In genomic region chr5:80916661-80917060, GRCh38 we compare ENCODE assay signal across 24 cellular contexts. TPM values are rescaled to one million over a fixed set of nuclear protein-coding genes. Genes with fewer than 3 reads are reported as not detected.
DNase-seq lines count a peak whose midpoint lies in the region; ATAC-seq, FAIRE-seq and TF ChIP-seq lines count a peak whose summit lies in the region.
"Had no signal": no experiment of that assay in that cellular context is flagged by ENCODE, and none has a peak within 500 bp of the region (broad histone marks: within the 10 kb centered on the region; RNA-seq: fewer than 3 reads in every experiment).

No MANE protein-coding gene starts in this region.

- POLR2A ChIA-PET in activated CD8-positive, alpha-beta T cell treated with anti-CD3 and anti-CD28 coated beads for 36 hours (lab: Charles Lee), result no interaction called here

- H3K9me3 ChIP-seq in colonic mucosa, result no peaks in the 10 kb centered on the region
- H3K9me3 ChIP-seq: BLaER1 had no signal

- no peak overlapping the region for H3K27ac ChIP-seq in colonic mucosa
- H3K27ac ChIP-seq: BLaER1 had no signal

- no peak for TF ChIP-seq POLR2A in GM12891 (IDR thresholded peaks at IDR 0.05; ENCODE audit: low read depth, low read length)

- peaks cover under 1% of the 10 kb centered on the region for H3K27me3 Mint-ChIP-seq in osteocyte (ENCODE audit: unreplicated experiment)
- H3K27me3 Mint-ChIP-seq in activated CD8-positive, alpha-beta T cell treated with anti-CD3 and anti-CD28 coated beads for 36 hours, result no peaks in the 10 kb centered on the region
- H3K27me3 Mint-ChIP-seq: CD4-positive, alpha-beta T cell had no signal

- H3K4me3 Mint-ChIP-seq in osteocyte (ENCODE audit: unreplicated experiment), result no peak overlapping the region
- no peak overlapping the region for H3K4me3 Mint-ChIP-seq in activated CD8-positive, alpha-beta T cell treated with anti-CD3 and anti-CD28 coated beads for 36 hours
- H3K4me3 Mint-ChIP-seq: CD4-positive, alpha-beta T cell; IgD-negative memory B cell had no signal

- H3K27me3 ChIP-seq in colonic mucosa, result no peaks in the 10 kb centered on the region
- H3K27me3 ChIP-seq: BLaER1 had no signal

- no peak overlapping the region for H3K9ac ChIP-seq in colonic mucosa (ENCODE audit: low read depth in 2 of 2, low read length in 2 of 2)
- H3K9ac ChIP-seq: BLaER1 had no signal

- no peak overlapping the region for H3K4me3 ChIP-seq in AG09309 (ENCODE audit: control insufficient read depth, low read depth, low read length)
- no peak overlapping the region for H3K4me3 ChIP-seq in colonic mucosa
- H3K4me3 ChIP-seq: BLaER1 had no signal

- peaks cover 5% of the 10 kb centered on the region for H3K9me3 Mint-ChIP-seq in osteocyte (ENCODE audit: unreplicated experiment)
- H3K9me3 Mint-ChIP-seq in activated CD8-positive, alpha-beta T cell treated with anti-CD3 and anti-CD28 coated beads for 36 hours, result no peaks in the 10 kb centered on the region

- intact Hi-C loops in activated CD8-positive, alpha-beta T cell treated with anti-CD3 and anti-CD28 coated beads for 36 hours (cut with micrococcal nuclease), result no loop called here
- intact Hi-C loops in colonic mucosa (cut with DNase I), result no loop called here

- H3K36me3 ChIP-seq in colonic mucosa, result no peaks in the 10 kb centered on the region
- H3K36me3 ChIP-seq: BLaER1 had no signal

- H3K27ac Mint-ChIP-seq in osteocyte (ENCODE audit: unreplicated experiment), result peak overlapping the region; percentile 25
- H3K27ac Mint-ChIP-seq in activated CD8-positive, alpha-beta T cell treated with anti-CD3 and anti-CD28 coated beads for 36 hours, result no peak overlapping the region
- H3K27ac Mint-ChIP-seq: CD4-positive, alpha-beta T cell; IgD-negative memory B cell had no signal

- H3K4me1 ChIP-seq in colonic mucosa, result no peaks in the 10 kb centered on the region
- H3K4me1 ChIP-seq: BLaER1 had no signal

- ATAC-seq in HG03280 (IDR thresholded peaks at IDR 0.05; ENCODE audit: unreplicated experiment), result no peak
- no peak for ATAC-seq in activated CD8-positive, alpha-beta T cell treated with anti-CD3 and anti-CD28 coated beads for 36 hours

- TF ChIP-seq CTCF in AG09309 (IDR thresholded peaks at IDR 0.05; ENCODE audit: control insufficient read depth, insufficient read depth, low read depth, low read length, missing control alignments) (no peak), osteocyte (IDR thresholded peaks at IDR 0.05) (no peak), colonic mucosa (IDR thresholded peaks at IDR 0.05) (no peak)
- no peak for TF ChIP-seq CTCF in activated CD8-positive, alpha-beta T cell treated with anti-CD3 and anti-CD28 coated beads for 36 hours (IDR thresholded peaks at IDR 0.05)

- peak; percentile 72 for FAIRE-seq in GM12891 (lab: Jason Lieb, UNC)
- FAIRE-seq: A204.1, GM12892 had no signal

- CTCF ChIA-PET in activated CD8-positive, alpha-beta T cell treated with anti-CD3 and anti-CD28 coated beads for 36 hours (lab: Charles Lee), result interaction anchor here (0.9 kb wide), 1 partner anchor 250 kb away, joined by 3 read pairs; no protein-coding TSS in a partner anchor

- H3K36me3 Mint-ChIP-seq in osteocyte (ENCODE audit: unreplicated experiment), result no peaks in the 10 kb centered on the region
- no peaks in the 10 kb centered on the region for H3K36me3 Mint-ChIP-seq in activated CD8-positive, alpha-beta T cell treated with anti-CD3 and anti-CD28 coated beads for 36 hours (ENCODE audit: low read depth)

- DNase-seq in AG09309 (ENCODE audit: low read depth) (peak; percentile 11), GM12891 (ENCODE audit: insufficient read length, low spot score) (no peak), fibroblast of gingiva (ENCODE audit: low read depth) (peak; percentile 16), osteocyte (ENCODE audit: extremely low spot score, unreplicated experiment) (peak; percentile 7), colonic mucosa (no peak)
- DNase-seq in activated CD8-positive, alpha-beta T cell treated with anti-CD3 and anti-CD28 coated beads for 36 hours, result no peak
- DNase-seq: CD4-positive, alpha-beta T cell; COR-L47; DMS79; GOT3; HCEC 1CT; NCI-H1105; NCI-H2029 treated with DMSO at 0.1 percent for 48 hours; NCI-H2171; NCI-H345; NCI-H524; NCI-H774; NK-92 treated with Interleukin-12 subunit alpha and Interleukin-12 subunit beta, amount 100 ng/mL, for 24 hours; SIG-M5 had no signal

- peaks cover 24% of the 10 kb centered on the region for H3K4me1 Mint-ChIP-seq in osteocyte (ENCODE audit: unreplicated experiment)
- peaks cover 7% of the 10 kb centered on the region for H3K4me1 Mint-ChIP-seq in activated CD8-positive, alpha-beta T cell treated with anti-CD3 and anti-CD28 coated beads for 36 hours (ENCODE audit: low read depth)
- H3K4me1 Mint-ChIP-seq: IgD-negative memory B cell had no signal

TF ChIP-seq in GM12891, 5 proteins besides CTCF, POLR2A, EP300 and RAD21:
- TF ChIP-seq PAX5 (IDR thresholded peaks at IDR 0.05; ENCODE audit: insufficient read depth, low read length, severe bottlenecking), result no peak
- no peak for TF ChIP-seq POU2F2 (IDR thresholded peaks at IDR 0.05; ENCODE audit: low read depth, low read length)
- TF ChIP-seq TAF1 (IDR thresholded peaks at IDR 0.05; ENCODE audit: low read depth, low read length), result no peak
- no peak for TF ChIP-seq POLR2AphosphoS5 (IDR thresholded peaks at IDR 0.05; ENCODE audit: low read depth, low read length)
- TF ChIP-seq SPI1 (IDR thresholded peaks at IDR 0.05; ENCODE audit: low read depth, low read length), result no peak

RNA-seq across cellular contexts. Expression of gene RASGRF2, which starts 43.5 kb away (rescaled TPM):
- 0.09 TPM for polyA plus RNA-seq in GM12891 (2012; ENCODE audit: low read depth, missing spikeins)
- 0.05 TPM in 2 replicates for total RNA-seq in osteocyte
- total RNA-seq in activated CD8-positive, alpha-beta T cell treated with anti-CD3 and anti-CD28 coated beads for 36 hours, result 10 to 100 TPM; 14.9 to 15.8 TPM
- total RNA-seq in colonic mucosa, result 1 to 10 TPM; 2.8 to 3.5 TPM

Comparison
In these comparisons a context has a peak if more than half of its experiments do, and no peak if none do; other contexts are left out.
1. DNase-seq: peak in AG09309 (single experiment), fibroblast of gingiva (single experiment) and osteocyte (single experiment); none in GM12891 (single experiment), activated CD8-positive, alpha-beta T cell treated with anti-CD3 and anti-CD28 coated beads for 36 hours (single experiment) and colonic mucosa (single experiment).